In genomic region chr3:57818772-57819171, GRCh38 we compare ENCODE assay signal across 17 cellular contexts.
DNase-seq lines count a peak whose midpoint lies in the region; ATAC-seq, FAIRE-seq and TF ChIP-seq lines count a peak whose summit lies in the region.
"Had no signal": no experiment of that assay in that cellular context is flagged by ENCODE, and none has a peak within 500 bp of the region (broad histone marks: within the 10 kb centered on the region; RNA-seq: fewer than 3 reads in every experiment).

No MANE protein-coding gene starts in this region.

- H3K27me3 Mint-ChIP-seq in activated naive CD4-positive, alpha-beta T cell treated with anti-CD3 and anti-CD28 coated beads, Interleukin-2, amount 10 ng/mL, durations not matched to agents 7 days and 5 days = no peaks in the 10 kb centered on the region

- H2AFZ ChIP-seq in PC-3 (ENCODE audit: low read length) = no peak overlapping the region

- no TSS peak for BruUV-seq in PC-3 (replicated peaks; lab: Mats Ljungman, UMichigan)

- POLR2A ChIA-PET in PC-3 (lab: Charles Lee; ENCODE audit: unreplicated experiment) = no interaction called here

- CTCF ChIA-PET in activated naive CD4-positive, alpha-beta T cell treated with anti-CD3 and anti-CD28 coated beads, Interleukin-2, amount 10 ng/mL, durations not matched to agents 7 days and 5 days (lab: Charles Lee) = no interaction called here
- CTCF ChIA-PET in PC-3 (lab: Charles Lee) = no interaction called here

- DNase-seq in activated naive CD4-positive, alpha-beta T cell treated with anti-CD3 and anti-CD28 coated beads, Interleukin-2, amount 50 U/mL, for 72 hours (ENCODE audit: low spot score in 2 of 2) = no peak
- no peak for DNase-seq in activated naive CD4-positive, alpha-beta T cell treated with anti-CD3 and anti-CD28 coated beads, Interleukin-2, amount 10 ng/mL, durations not matched to agents 7 days and 5 days
- DNase-seq in PC-3 (peak; percentile 40), NCI-H2029 (lab: John Stamatoyannopoulos, UW) (no peak), left ventricle myocardium superior (no peak)
- DNase-seq: CD8-positive, alpha-beta T cell; COR-L47; DMS153; DMS79 treated with DMSO at 0.1 percent for 48 hours; EL; GDM1; HCEC 1CT had no signal

- peaks cover 29% of the 10 kb centered on the region for H3K4me1 ChIP-seq in PC-3 (ENCODE audit: insufficient read depth, low read length)

- no peak overlapping the region for H3K27ac ChIP-seq in PC-3 (ENCODE audit: low read length)
- H3K27ac ChIP-seq: HL-60 had no signal

- H4K20me1 ChIP-seq in PC-3 (ENCODE audit: low read length) = peaks cover 28% of the 10 kb centered on the region

- peak overlapping the region; percentile 25 for H3K4me2 ChIP-seq in PC-3 (ENCODE audit: low read length)

- no peaks in the 10 kb centered on the region for H3K9me3 Mint-ChIP-seq in activated naive CD4-positive, alpha-beta T cell treated with anti-CD3 and anti-CD28 coated beads, Interleukin-2, amount 50 U/mL, for 72 hours
- H3K9me3 Mint-ChIP-seq in activated naive CD4-positive, alpha-beta T cell treated with anti-CD3 and anti-CD28 coated beads, Interleukin-2, amount 10 ng/mL, durations not matched to agents 7 days and 5 days = no peaks in the 10 kb centered on the region
- H3K9me3 Mint-ChIP-seq: CD14-positive monocyte; CD8-positive, alpha-beta T cell had no signal

- ATAC-seq in activated naive CD4-positive, alpha-beta T cell treated with anti-CD3 and anti-CD28 coated beads, Interleukin-2, amount 50 U/mL, for 72 hours = peak; percentile 46 to 89
- ATAC-seq in PC-3 (peak; percentile 45), left ventricle myocardium superior (no peak)
- ATAC-seq: CD8-positive, alpha-beta T cell had no signal

- intact Hi-C loops in PC-3 (cut with micrococcal nuclease) (no loop called here), left ventricle myocardium superior (cut with micrococcal nuclease) (no loop called here)

- H3K4me1 Mint-ChIP-seq in activated naive CD4-positive, alpha-beta T cell treated with anti-CD3 and anti-CD28 coated beads, Interleukin-2, amount 10 ng/mL, durations not matched to agents 7 days and 5 days = peaks cover 19% of the 10 kb centered on the region

- H3K27ac Mint-ChIP-seq in activated naive CD4-positive, alpha-beta T cell treated with anti-CD3 and anti-CD28 coated beads, Interleukin-2, amount 50 U/mL, for 72 hours = no peak overlapping the region
- H3K27ac Mint-ChIP-seq in activated naive CD4-positive, alpha-beta T cell treated with anti-CD3 and anti-CD28 coated beads, Interleukin-2, amount 10 ng/mL, durations not matched to agents 7 days and 5 days = no peak overlapping the region
- H3K27ac Mint-ChIP-seq: CD8-positive, alpha-beta T cell had no signal

- H3K36me3 Mint-ChIP-seq in activated naive CD4-positive, alpha-beta T cell treated with anti-CD3 and anti-CD28 coated beads, Interleukin-2, amount 50 U/mL, for 72 hours = no peaks in the 10 kb centered on the region
- no peaks in the 10 kb centered on the region for H3K36me3 Mint-ChIP-seq in activated naive CD4-positive, alpha-beta T cell treated with anti-CD3 and anti-CD28 coated beads, Interleukin-2, amount 10 ng/mL, durations not matched to agents 7 days and 5 days

- no peaks in the 10 kb centered on the region for H3K9me3 ChIP-seq in PC-3 (ENCODE audit: low read length)

- H3K4me3 ChIP-seq in PC-3 (ENCODE audit: low read length) = no peak overlapping the region

- H3K79me2 ChIP-seq in PC-3 (ENCODE audit: low read length) = peaks cover 89% of the 10 kb centered on the region

- H3K4me3 Mint-ChIP-seq in activated naive CD4-positive, alpha-beta T cell treated with anti-CD3 and anti-CD28 coated beads, Interleukin-2, amount 10 ng/mL, durations not matched to agents 7 days and 5 days = no peak overlapping the region
- H3K4me3 Mint-ChIP-seq: CD14-positive monocyte; CD8-positive, alpha-beta T cell had no signal

- no peak overlapping the region for H3K9ac ChIP-seq in PC-3 (ENCODE audit: low read length)

- no peak for TF ChIP-seq CTCF in PC-3 (conservative IDR thresholded peaks at IDR 0.05; ENCODE audit: low read depth, low read length)

- peak; percentile 30 for FAIRE-seq in islet of Langerhans (lab: Jason Lieb, UNC)
- FAIRE-seq: D721Med, GM19239 had no signal

- H3K9me2 ChIP-seq in PC-3 (replicated peaks; ENCODE audit: low read length) = no peaks in the 10 kb centered on the region

- no peaks in the 10 kb centered on the region for H3K27me3 ChIP-seq in PC-3 (ENCODE audit: low read length)

- 0 out of 2 replicates have a peak, but pooled peaks cover 2% of the 10 kb centered on the region for H3K36me3 ChIP-seq in PC-3 (ENCODE audit: low read depth, low read length)

- H3F3A ChIP-seq in PC-3 (ENCODE audit: low read length, unreplicated experiment) = peaks cover 6% of the 10 kb centered on the region
